13 cellular contexts compared by ENCODE assay signal in genomic region chr11:123122852-123123251, GRCh38.
DNase-seq lines count a peak whose midpoint lies in the region; ATAC-seq and TF ChIP-seq lines count a peak whose summit lies in the region.
"Had no signal": no experiment of that assay in that cellular context is flagged by ENCODE, and none has a peak within 500 bp of the region (broad histone marks: within the 10 kb centered on the region; RNA-seq: fewer than 3 reads in every experiment).

No MANE protein-coding gene starts in this region.

- H3K4me3 ChIP-seq in ACC112 (ENCODE audit: low read depth, low read length) (peak overlapping the region; percentile 64), adipocyte (ENCODE audit: low read length) (peak overlapping the region; percentile 64)

- peak overlapping the region; percentile 88 for H3K27ac ChIP-seq in ACC112 (ENCODE audit: low read depth, low read length)
- no peak overlapping the region for H3K27ac ChIP-seq in substantia nigra (ENCODE audit: low read depth, low read length, poor library complexity, severe bottlenecking)

- H3K36me3 ChIP-seq in ACC112 (ENCODE audit: insufficient read depth, low read length) (no peaks in the 10 kb centered on the region), adipocyte (ENCODE audit: control insufficient read depth, insufficient read depth, low read length, severe bottlenecking) (peaks cover 3% of the 10 kb centered on the region)

- H3K27me3 ChIP-seq in ACC112 (ENCODE audit: insufficient read depth, low read length): no peaks in the 10 kb centered on the region
- no peaks in the 10 kb centered on the region for H3K27me3 ChIP-seq in adipocyte (replicated peaks; ENCODE audit: control insufficient read depth, insufficient read depth, low read length)

- H3K4me3 Mint-ChIP-seq in glutamatergic neuron (ENCODE audit: unreplicated experiment) (no peak overlapping the region), osteocyte (ENCODE audit: unreplicated experiment) (peak overlapping the region; percentile 15)
- no peak overlapping the region for H3K4me3 Mint-ChIP-seq in stimulated activated naive CD8-positive, alpha-beta T cell treated with anti-CD3 and anti-CD28 coated beads, Interleukin-15, amount 100 ng/mL, for 72 hours
- H3K4me3 Mint-ChIP-seq: activated naive CD8-positive, alpha-beta T cell treated with anti-CD3 and anti-CD28 coated beads, Interleukin-2, amount 10 ng/mL, durations not matched to agents 7 days and 5 days had no signal

- peak overlapping the region; percentile 3 for H3K27ac Mint-ChIP-seq in glutamatergic neuron (ENCODE audit: unreplicated experiment)
- H3K27ac Mint-ChIP-seq in osteocyte (ENCODE audit: unreplicated experiment): peak overlapping the region; percentile 88
- H3K27ac Mint-ChIP-seq in stimulated activated naive CD8-positive, alpha-beta T cell treated with anti-CD3 and anti-CD28 coated beads, Interleukin-15, amount 100 ng/mL, for 72 hours: no peak overlapping the region
- H3K27ac Mint-ChIP-seq: activated naive CD8-positive, alpha-beta T cell treated with anti-CD3 and anti-CD28 coated beads, Interleukin-2, amount 10 ng/mL, durations not matched to agents 7 days and 5 days had no signal

- H3K9me3 ChIP-seq in adipocyte (ENCODE audit: control insufficient read depth, low read length): no peaks in the 10 kb centered on the region

- H2AFZ ChIP-seq in ACC112 (ENCODE audit: low read length, unreplicated experiment): peak overlapping the region; percentile 33

- H3K9ac ChIP-seq in adipocyte (ENCODE audit: low read length): peak overlapping the region; percentile 84

- no peak for DNase-seq in adipocyte (ENCODE audit: low read depth)
- DNase-seq in glutamatergic neuron: no peak
- DNase-seq in osteocyte (ENCODE audit: extremely low spot score, unreplicated experiment): no peak
- no peak for DNase-seq in AG20443 (ENCODE audit: low spot score)
- DNase-seq in substantia nigra (lab: John Stamatoyannopoulos, UW): no peak
- no peak for DNase-seq in NK-92 treated with Interleukin-12 subunit alpha and Interleukin-12 subunit beta, amount 100 ng/mL, for 24 hours (lab: John Stamatoyannopoulos, UW)
- DNase-seq in stimulated activated naive CD8-positive, alpha-beta T cell treated with anti-CD3 and anti-CD28 coated beads, Interleukin-15, amount 100 ng/mL, for 72 hours: no peak
- DNase-seq: activated naive CD8-positive, alpha-beta T cell treated with anti-CD3 and anti-CD28 coated beads, Interleukin-2, amount 10 ng/mL, durations not matched to agents 7 days and 5 days; effector memory CD4-positive, alpha-beta T cell; hippocampal formation; mesendoderm had no signal

- H3K79me2 ChIP-seq in ACC112 (ENCODE audit: control insufficient read depth, insufficient read depth, low read length, unreplicated experiment): peaks cover 24% of the 10 kb centered on the region

- ATAC-seq in stimulated activated naive CD8-positive, alpha-beta T cell treated with anti-CD3 and anti-CD28 coated beads, Interleukin-15, amount 100 ng/mL, for 72 hours: no peak
- ATAC-seq: Panc1 had no signal

- H3K9me3 Mint-ChIP-seq in glutamatergic neuron (ENCODE audit: unreplicated experiment) (peaks cover 3% of the 10 kb centered on the region), osteocyte (ENCODE audit: unreplicated experiment) (no peaks in the 10 kb centered on the region)
- no peaks in the 10 kb centered on the region for H3K9me3 Mint-ChIP-seq in stimulated activated naive CD8-positive, alpha-beta T cell treated with anti-CD3 and anti-CD28 coated beads, Interleukin-15, amount 100 ng/mL, for 72 hours
- H3K9me3 Mint-ChIP-seq: activated naive CD8-positive, alpha-beta T cell treated with anti-CD3 and anti-CD28 coated beads, Interleukin-2, amount 10 ng/mL, durations not matched to agents 7 days and 5 days had no signal

- no peak for TF ChIP-seq CTCF in glutamatergic neuron (IDR thresholded peaks at IDR 0.05; ENCODE audit: partially characterized antibody, unreplicated experiment)
- no peak for TF ChIP-seq CTCF in osteocyte (IDR thresholded peaks at IDR 0.05)

- H3K4me1 Mint-ChIP-seq in glutamatergic neuron (ENCODE audit: low read depth, unreplicated experiment): peaks cover 13% of the 10 kb centered on the region
- peaks cover 35% of the 10 kb centered on the region for H3K4me1 Mint-ChIP-seq in osteocyte (ENCODE audit: unreplicated experiment)
- H3K4me1 Mint-ChIP-seq in stimulated activated naive CD8-positive, alpha-beta T cell treated with anti-CD3 and anti-CD28 coated beads, Interleukin-15, amount 100 ng/mL, for 72 hours: peaks cover 9% of the 10 kb centered on the region

- H3K36me3 Mint-ChIP-seq in glutamatergic neuron (ENCODE audit: unreplicated experiment): no peaks in the 10 kb centered on the region
- H3K36me3 Mint-ChIP-seq in osteocyte (ENCODE audit: unreplicated experiment): no peaks in the 10 kb centered on the region
- H3K36me3 Mint-ChIP-seq: activated naive CD8-positive, alpha-beta T cell treated with anti-CD3 and anti-CD28 coated beads, Interleukin-2, amount 10 ng/mL, durations not matched to agents 7 days and 5 days had no signal

- H3K27me3 Mint-ChIP-seq in glutamatergic neuron (ENCODE audit: unreplicated experiment): peaks cover 3% of the 10 kb centered on the region
- no peaks in the 10 kb centered on the region for H3K27me3 Mint-ChIP-seq in osteocyte (ENCODE audit: unreplicated experiment)
- peaks cover 12% of the 10 kb centered on the region for H3K27me3 Mint-ChIP-seq in stimulated activated naive CD8-positive, alpha-beta T cell treated with anti-CD3 and anti-CD28 coated beads, Interleukin-15, amount 100 ng/mL, for 72 hours

- H3K4me1 ChIP-seq in ACC112 (ENCODE audit: control insufficient read depth, insufficient read depth, low read length, unreplicated experiment) (peaks cover 35% of the 10 kb centered on the region), adipocyte (ENCODE audit: control insufficient read depth, insufficient read depth, low read length) (peaks cover 35% of the 10 kb centered on the region)

Comparison
In these comparisons a context has a peak if more than half of its experiments do, and no peak if none do; other contexts are left out.
1. H3K27ac Mint-ChIP-seq: peak in glutamatergic neuron (single experiment) and osteocyte (single experiment); none in stimulated activated naive CD8-positive, alpha-beta T cell treated with anti-CD3 and anti-CD28 coated beads, Interleukin-15, amount 100 ng/mL, for 72 hours (0 of 2).